In genomic region chr12:105204127-105204526, GRCh38 we compare ENCODE assay signal across 26 cellular contexts. TPM values are rescaled to one million over a fixed set of nuclear protein-coding genes. Genes with fewer than 3 reads are reported as not detected.
DNase-seq lines count a peak whose midpoint lies in the region; ATAC-seq, FAIRE-seq and TF ChIP-seq lines count a peak whose summit lies in the region.
"Had no signal": no experiment of that assay in that cellular context is flagged by ENCODE, and none has a peak within 500 bp of the region (broad histone marks: within the 10 kb centered on the region; RNA-seq: fewer than 3 reads in every experiment).

No MANE protein-coding gene starts in this region.

- H3K27ac ChIP-seq in SK-N-SH (ENCODE audit: low read depth in 2 of 2, low read length in 1 of 2) (peak overlapping the region in 1 of 2 experiments; percentile 87; a peak in 2 of 4 replicates), astrocyte (ENCODE audit: low read depth, low read length) (peak overlapping the region; percentile 1), osteoblast (ENCODE audit: low read depth, low read length) (peak overlapping the region; percentile 98), GM23338 (ENCODE audit: low read depth) (no peak overlapping the region), spleen (no peak overlapping the region)
- H3K27ac ChIP-seq: 22Rv1; BLaER1 treated with 17β-estradiol and CSF1 and Interleukin-3, amounts not matched to agents 10 nM and 100 nM; HL-60 had no signal

- TF ChIP-seq CTCF in SK-N-SH (IDR thresholded peaks at IDR 0.05) (no peak), HFFc6 (IDR thresholded peaks at IDR 0.05) (no peak), astrocyte (IDR thresholded peaks at IDR 0.05; ENCODE audit: insufficient read depth, low read depth, low read length) (no peak), osteoblast (IDR thresholded peaks at IDR 0.05; ENCODE audit: extremely low read depth, low read depth, low read length) (no peak), GM23338 (conservative IDR thresholded peaks at IDR 0.05; ENCODE audit: low read depth in 2 of 2) (no peak), spleen (IDR thresholded peaks at IDR 0.05 in 8 of 11, conservative IDR thresholded peaks at IDR 0.05 in 3 of 11) (no peak)

- no peak for TF ChIP-seq EP300 in SK-N-SH (IDR thresholded peaks at IDR 0.05; ENCODE audit: borderline replicate concordance in 1 of 2, low read depth in 1 of 2, low read length in 1 of 2)

- no peak for TF ChIP-seq POLR2A in spleen (IDR thresholded peaks at IDR 0.05)

- WGBS in SK-N-SH (ENCODE audit: low lambda C conversion rate) = 89% methylated on average over 8 of the region's 8 CpGs
- WGBS in spleen, 5 donors = 89 to 98% (median 93%) methylated on average over 8 of the region's 8 CpGs

- no peaks in the 10 kb centered on the region for H3K9me3 Mint-ChIP-seq in HFFc6
- H3K9me3 Mint-ChIP-seq in astrocyte (ENCODE audit: unreplicated experiment) = peaks cover 2% of the 10 kb centered on the region
- H3K9me3 Mint-ChIP-seq in GM23338 = no peaks in the 10 kb centered on the region; the same call in 2 of the 3 replicates
- H3K9me3 Mint-ChIP-seq: CD4-positive, alpha-beta memory T cell had no signal

- intact Hi-C loops in spleen (cut with DNase I; ENCODE audit: low total_unique reads) = no loop called here

- H3K4me1 Mint-ChIP-seq in HFFc6 (ENCODE audit: low read depth) (peaks cover 86% of the 10 kb centered on the region), astrocyte (ENCODE audit: low read depth, unreplicated experiment) (peaks cover 15% of the 10 kb centered on the region), GM23338 (peaks cover 5% of the 10 kb centered on the region)
- H3K4me1 Mint-ChIP-seq: CD4-positive, alpha-beta memory T cell had no signal

- DNase-seq in SK-N-SH = no peak
- no peak for DNase-seq in HFFc6
- no peak for DNase-seq in astrocyte (ENCODE audit: low read depth)
- DNase-seq in osteoblast (ENCODE audit: insufficient read length, low spot score, missing footprints) = no peak
- DNase-seq in GM23338 (ENCODE audit: low spot score) = no peak
- DNase-seq in GOT3 (lab: John Stamatoyannopoulos, UW) = no peak
- DNase-seq in spleen = no peak
- DNase-seq: Caco-2; CD4-positive, alpha-beta memory T cell; DMS 273 treated with DMSO at 0.1 percent for 48 hours; DND-41; HCEC 1CT; NCI-H1417; NCI-H1694 treated with DMSO at 0.1 percent for 48 hours; NCI-H446; NCI-H526; OCI-M1; Right ventricle myocardium superior had no signal

- H3K27ac Mint-ChIP-seq in HFFc6 = peak overlapping the region; percentile 67
- no peak overlapping the region for H3K27ac Mint-ChIP-seq in astrocyte (ENCODE audit: unreplicated experiment)
- H3K27ac Mint-ChIP-seq in GM23338 = no peak overlapping the region

- 0 out of 2 replicates have a peak overlapping the region, but pooled peaks have one; percentile 52 for H3K9ac ChIP-seq in SK-N-SH
- H3K9ac ChIP-seq in astrocyte (ENCODE audit: low read length) = no peak overlapping the region
- H3K9ac ChIP-seq: BLaER1 treated with 17β-estradiol and CSF1 and Interleukin-3, amounts not matched to agents 10 nM and 100 nM had no signal

- FAIRE-seq in astrocyte (lab: Jason Lieb, UNC) = no peak
- FAIRE-seq: GM12878, HepG2, K562 had no signal

- CTCF ChIA-PET in SK-N-SH (lab: Yijun Ruan, JAX) = no interaction called here

- H3K9me3 ChIP-seq in SK-N-SH (no peaks in the 10 kb centered on the region), astrocyte (ENCODE audit: insufficient read depth, low read depth, low read length) (no peaks in the 10 kb centered on the region), osteoblast (ENCODE audit: low read depth, low read length) (no peaks in the 10 kb centered on the region), spleen (no peaks in the 10 kb centered on the region)
- H3K9me3 ChIP-seq: BLaER1 treated with 17β-estradiol and CSF1 and Interleukin-3, amounts not matched to agents 10 nM and 100 nM; Caco-2; MG63 had no signal

- H4K20me1 ChIP-seq in SK-N-SH (ENCODE audit: insufficient read depth) = no peaks in the 10 kb centered on the region
- H4K20me1 ChIP-seq in astrocyte (ENCODE audit: insufficient read depth, low read length) = no peaks in the 10 kb centered on the region
- H4K20me1 ChIP-seq in osteoblast (ENCODE audit: insufficient read depth, low read length) = no peaks in the 10 kb centered on the region
- no peaks in the 10 kb centered on the region; the same call in 1 of the 2 replicates for H4K20me1 ChIP-seq in GM23338 (replicated peaks; ENCODE audit: insufficient read depth)

- POLR2A ChIA-PET in SK-N-SH (lab: Yijun Ruan, JAX) = no interaction called here

- H3K79me2 ChIP-seq in SK-N-SH (ENCODE audit: insufficient read depth) (peaks cover 47% of the 10 kb centered on the region), astrocyte (ENCODE audit: insufficient read depth, low read length) (no peaks in the 10 kb centered on the region), osteoblast (ENCODE audit: insufficient read depth, low read length) (peaks cover 3% of the 10 kb centered on the region), GM23338 (replicated peaks; ENCODE audit: insufficient read depth) (no peaks in the 10 kb centered on the region)

- H3K27me3 ChIP-seq in SK-N-SH (ENCODE audit: insufficient read depth) (no peaks in the 10 kb centered on the region), astrocyte (ENCODE audit: insufficient read depth, low read length) (no peaks in the 10 kb centered on the region), osteoblast (ENCODE audit: insufficient read depth, low read length) (no peaks in the 10 kb centered on the region), GM23338 (ENCODE audit: insufficient read depth) (no peaks in the 10 kb centered on the region), spleen (replicated peaks in 1 of 7) (no peaks in the 10 kb centered on the region)
- H3K27me3 ChIP-seq: BLaER1 treated with 17β-estradiol and CSF1 and Interleukin-3, amounts not matched to agents 10 nM and 100 nM; MG63 had no signal

- no peak overlapping the region for H3K4me2 ChIP-seq in SK-N-SH
- no peak overlapping the region for H3K4me2 ChIP-seq in astrocyte (ENCODE audit: low read length)
- no peak overlapping the region for H3K4me2 ChIP-seq in osteoblast (ENCODE audit: insufficient read depth, low read length)
- no peak overlapping the region for H3K4me2 ChIP-seq in GM23338
- H3K4me2 ChIP-seq: BLaER1 treated with 17β-estradiol and CSF1 and Interleukin-3, amounts not matched to agents 10 nM and 100 nM had no signal

- H3K4me3 ChIP-seq in SK-N-SH (ENCODE audit: low read depth in 2 of 2, low read length in 1 of 2) (no peak overlapping the region), astrocyte (ENCODE audit: insufficient read depth, low read depth, low read length) (no peak overlapping the region), osteoblast (ENCODE audit: insufficient read depth, low read length) (no peak overlapping the region), GM23338 (no peak overlapping the region), spleen (no peak overlapping the region)
- H3K4me3 ChIP-seq: BLaER1 treated with 17β-estradiol and CSF1 and Interleukin-3, amounts not matched to agents 10 nM and 100 nM; GM12878; K562; MG63 had no signal

- H3K27me3 Mint-ChIP-seq in HFFc6 (ENCODE audit: insufficient read depth) = peaks cover 7% of the 10 kb centered on the region
- no peaks in the 10 kb centered on the region for H3K27me3 Mint-ChIP-seq in astrocyte (ENCODE audit: low read depth, unreplicated experiment)
- peaks cover 3% of the 10 kb centered on the region for H3K27me3 Mint-ChIP-seq in GM23338 (ENCODE audit: insufficient read depth, low read depth, poor library complexity)
- H3K27me3 Mint-ChIP-seq: CD4-positive, alpha-beta memory T cell had no signal

- no peak overlapping the region for H2AFZ ChIP-seq in SK-N-SH (ENCODE audit: low read depth)
- no peak overlapping the region for H2AFZ ChIP-seq in astrocyte (ENCODE audit: low read depth, low read length)
- H2AFZ ChIP-seq in osteoblast (ENCODE audit: low read length) = no peak overlapping the region
- H2AFZ ChIP-seq in GM23338 = no peak overlapping the region

- H3K36me3 Mint-ChIP-seq in HFFc6 (ENCODE audit: low read depth) = peaks cover 84% of the 10 kb centered on the region
- peaks cover 26% of the 10 kb centered on the region for H3K36me3 Mint-ChIP-seq in astrocyte (ENCODE audit: low read depth, unreplicated experiment)
- peaks cover 27% of the 10 kb centered on the region for H3K36me3 Mint-ChIP-seq in GM23338 (ENCODE audit: low read depth)

- ATAC-seq in SK-N-SH treated with all-trans-retinoic acid at 6 μM for 48 hours = no peak
- no peak for ATAC-seq in GM23338
- ATAC-seq: GM12878, HepG2, K562 had no signal

- H3K36me3 ChIP-seq in SK-N-SH (replicated peaks in 1 of 2; ENCODE audit: control insufficient read depth in 1 of 2, insufficient read depth in 2 of 2, low read length in 1 of 2) = peaks cover 82 to 89% of the 10 kb centered on the region in 2 experiments
- peaks cover 37% of the 10 kb centered on the region for H3K36me3 ChIP-seq in astrocyte (ENCODE audit: insufficient read depth, low read length)
- H3K36me3 ChIP-seq in osteoblast (ENCODE audit: insufficient read depth, low read length) = peaks cover 81% of the 10 kb centered on the region
- peaks cover 8% of the 10 kb centered on the region for H3K36me3 ChIP-seq in GM23338 (ENCODE audit: insufficient read depth)
- peaks cover 8 to 98% (median 72%) of the 10 kb centered on the region in 6 donors for H3K36me3 ChIP-seq in spleen

- H3F3A ChIP-seq in SK-N-SH (replicated peaks; ENCODE audit: insufficient read depth) = peaks cover 32% of the 10 kb centered on the region
- no peaks in the 10 kb centered on the region for H3F3A ChIP-seq in GM23338 (replicated peaks; ENCODE audit: low read depth)

- H3K9me2 ChIP-seq in SK-N-SH = no peaks in the 10 kb centered on the region
- H3K9me2 ChIP-seq in GM23338 (ENCODE audit: insufficient read depth) = no peaks in the 10 kb centered on the region

- no peak for TF ChIP-seq RAD21 in SK-N-SH (IDR thresholded peaks at IDR 0.05; ENCODE audit: low read length)

- H3K4me1 ChIP-seq in SK-N-SH (ENCODE audit: control insufficient read depth in 1 of 2, insufficient read depth in 2 of 2, low read depth in 1 of 2, low read length in 1 of 2) = peaks cover 2 to 13% of the 10 kb centered on the region in 2 experiments; a peak in 3 of 4 replicates
- peaks cover 21% of the 10 kb centered on the region for H3K4me1 ChIP-seq in astrocyte (ENCODE audit: insufficient read depth, low read length)
- peaks cover 18% of the 10 kb centered on the region for H3K4me1 ChIP-seq in osteoblast (ENCODE audit: insufficient read depth, low read length)
- H3K4me1 ChIP-seq in GM23338 (ENCODE audit: insufficient read depth) = peaks cover 4% of the 10 kb centered on the region; the same call in 1 of the 2 replicates
- no peaks in the 10 kb centered on the region for H3K4me1 ChIP-seq in spleen

- H3K4me3 Mint-ChIP-seq in HFFc6 (no peak overlapping the region), astrocyte (ENCODE audit: unreplicated experiment) (peak overlapping the region; percentile 27), GM23338 (no peak overlapping the region)
- H3K4me3 Mint-ChIP-seq: CD4-positive, alpha-beta memory T cell had no signal

RNA-seq across cellular contexts. Expression of gene APPL2, which starts 31.8 kb away (rescaled TPM):
- polyA plus RNA-seq in SK-N-SH (2012; rRNA removed) (59.2 and 65.9 TPM in 2 replicates), GM23338 (2016; fragmentation: Nextera tagmentation; extraction: Ambion mirVana) (6.2 and 9.3 TPM in 2 replicates), spleen (10 to 100 TPM; 11.0 to 12.8 (median 12.2) TPM)
- 69.2 and 93.5 TPM in 2 replicates for polyA plus RNA-seq in SK-N-SH (2012; cell fraction: cytosol; rRNA removed)
- polyA plus RNA-seq in SK-N-SH (2012; cell fraction: nucleus; rRNA removed) = 71.4 and 120 TPM in 2 replicates
- total RNA-seq in HFFc6 (2021; fragmentation: NEBNext Ultra II Directional; extraction: Animal tissue kit (Norgen Biotek cat#: 25700)) = 10 to 100 TPM; 67.9 to 98.4 (median 87.8) TPM
- total RNA-seq in astrocyte (16.6 and 17.7 TPM in 2 replicates), osteoblast (67.0 and 91.3 TPM in 2 replicates), spleen (10 to 100 TPM; 35.9 to 75.6 (median 46.7) TPM)
- 15.1 and 17.4 TPM in 2 replicates for total RNA-seq in GM23338 (2014; rRNA removed; shearing (Covaris generic))

Comparison
In these comparisons a context has a peak if more than half of its experiments do, and no peak if none do; other contexts are left out.
1. H3K27ac ChIP-seq: peak in astrocyte (single experiment) and osteoblast (single experiment); none in GM23338 (single experiment) and spleen (0 of 8).